Comparison of ENCODE assay signal across 1 cellular context in the genomic region with DNA sequence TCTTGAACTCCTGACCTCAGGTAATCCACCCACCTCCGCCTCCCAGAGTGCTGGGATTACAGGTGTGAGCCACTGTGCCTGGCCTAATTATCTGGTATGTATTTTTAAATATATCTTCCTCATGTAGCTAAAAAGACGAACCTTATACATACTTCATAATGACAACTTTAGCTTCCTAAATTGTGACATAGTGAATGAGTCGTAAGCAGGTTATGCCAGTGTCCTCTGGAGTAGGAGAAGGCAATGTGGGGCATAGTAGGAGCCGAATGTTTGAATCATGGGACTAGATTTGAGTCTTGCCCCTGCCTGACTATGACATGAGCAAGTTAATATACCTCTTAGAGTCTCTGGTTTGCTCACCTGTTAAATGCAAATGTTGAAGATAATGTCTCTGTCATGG.
A peak's percentile ranks its signal among the peaks of the same experiment; 100 is the strongest.
TF ChIP-seq lines count a peak whose summit lies in the region.

No MANE protein-coding gene starts in this region.

TF ChIP-seq in SK-N-SH, 30 proteins besides CTCF, POLR2A, EP300 and RAD21:
- TF ChIP-seq NFIC (IDR thresholded peaks at IDR 0.05; ENCODE audit: borderline replicate concordance) (no peak), FOXM1 (IDR thresholded peaks at IDR 0.05; ENCODE audit: low read depth) (no peak), MEF2A (IDR thresholded peaks at IDR 0.05; ENCODE audit: borderline replicate concordance, low read depth) (no peak), CHD2 (IDR thresholded peaks at IDR 0.05; ENCODE audit: low read length, partially characterized antibody) (no peak), GATA2 (CRISPR knock-in tag; IDR thresholded peaks at IDR 0.05) (no peak), REST (IDR thresholded peaks at IDR 0.05; ENCODE audit: low read depth, low read length) (no peak), TCF12 (IDR thresholded peaks at IDR 0.05) (peak; percentile 58), FOXJ3 (CRISPR knock-in tag; IDR thresholded peaks at IDR 0.05) (no peak), ELF1 (IDR thresholded peaks at IDR 0.05) (no peak), GABPA (IDR thresholded peaks at IDR 0.05; ENCODE audit: low read depth) (no peak), SMC3 (IDR thresholded peaks at IDR 0.05; ENCODE audit: low read depth, low read length) (no peak), FOSL2 (IDR thresholded peaks at IDR 0.05; ENCODE audit: borderline replicate concordance, low read depth) (peak; percentile 69; the same call in 1 of the 2 replicates), JUND (IDR thresholded peaks at IDR 0.05) (peak; percentile 69), YY1 (IDR thresholded peaks at IDR 0.05; ENCODE audit: low read depth) (no peak)
- TF ChIP-seq, protein P1, sequence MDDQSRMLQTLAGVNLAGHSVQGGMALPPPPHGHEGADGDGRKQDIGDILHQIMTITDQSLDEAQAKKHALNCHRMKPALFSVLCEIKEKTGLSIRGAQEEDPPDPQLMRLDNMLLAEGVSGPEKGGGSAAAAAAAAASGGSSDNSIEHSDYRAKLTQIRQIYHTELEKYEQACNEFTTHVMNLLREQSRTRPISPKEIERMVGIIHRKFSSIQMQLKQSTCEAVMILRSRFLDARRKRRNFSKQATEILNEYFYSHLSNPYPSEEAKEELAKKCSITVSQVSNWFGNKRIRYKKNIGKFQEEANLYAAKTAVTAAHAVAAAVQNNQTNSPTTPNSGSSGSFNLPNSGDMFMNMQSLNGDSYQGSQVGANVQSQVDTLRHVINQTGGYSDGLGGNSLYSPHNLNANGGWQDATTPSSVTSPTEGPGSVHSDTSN (IDR thresholded peaks at IDR 0.05): peak; percentile 80
- TF ChIP-seq, protein P2, sequence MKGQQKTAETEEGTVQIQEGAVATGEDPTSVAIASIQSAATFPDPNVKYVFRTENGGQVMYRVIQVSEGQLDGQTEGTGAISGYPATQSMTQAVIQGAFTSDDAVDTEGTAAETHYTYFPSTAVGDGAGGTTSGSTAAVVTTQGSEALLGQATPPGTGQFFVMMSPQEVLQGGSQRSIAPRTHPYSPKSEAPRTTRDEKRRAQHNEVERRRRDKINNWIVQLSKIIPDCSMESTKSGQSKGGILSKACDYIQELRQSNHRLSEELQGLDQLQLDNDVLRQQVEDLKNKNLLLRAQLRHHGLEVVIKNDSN (IDR thresholded peaks at IDR 0.05; ENCODE audit: borderline replicate concordance, low read depth): no peak
- TF ChIP-seq, protein P3, sequence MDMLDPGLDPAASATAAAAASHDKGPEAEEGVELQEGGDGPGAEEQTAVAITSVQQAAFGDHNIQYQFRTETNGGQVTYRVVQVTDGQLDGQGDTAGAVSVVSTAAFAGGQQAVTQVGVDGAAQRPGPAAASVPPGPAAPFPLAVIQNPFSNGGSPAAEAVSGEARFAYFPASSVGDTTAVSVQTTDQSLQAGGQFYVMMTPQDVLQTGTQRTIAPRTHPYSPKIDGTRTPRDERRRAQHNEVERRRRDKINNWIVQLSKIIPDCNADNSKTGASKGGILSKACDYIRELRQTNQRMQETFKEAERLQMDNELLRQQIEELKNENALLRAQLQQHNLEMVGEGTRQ (IDR thresholded peaks at IDR 0.05; ENCODE audit: borderline replicate concordance, low read depth, low read length): no peak
- TF ChIP-seq, protein P4, sequence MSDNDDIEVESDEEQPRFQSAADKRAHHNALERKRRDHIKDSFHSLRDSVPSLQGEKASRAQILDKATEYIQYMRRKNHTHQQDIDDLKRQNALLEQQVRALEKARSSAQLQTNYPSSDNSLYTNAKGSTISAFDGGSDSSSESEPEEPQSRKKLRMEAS (IDR thresholded peaks at IDR 0.05; ENCODE audit: low read depth): no peak
- TF ChIP-seq, protein P5, sequence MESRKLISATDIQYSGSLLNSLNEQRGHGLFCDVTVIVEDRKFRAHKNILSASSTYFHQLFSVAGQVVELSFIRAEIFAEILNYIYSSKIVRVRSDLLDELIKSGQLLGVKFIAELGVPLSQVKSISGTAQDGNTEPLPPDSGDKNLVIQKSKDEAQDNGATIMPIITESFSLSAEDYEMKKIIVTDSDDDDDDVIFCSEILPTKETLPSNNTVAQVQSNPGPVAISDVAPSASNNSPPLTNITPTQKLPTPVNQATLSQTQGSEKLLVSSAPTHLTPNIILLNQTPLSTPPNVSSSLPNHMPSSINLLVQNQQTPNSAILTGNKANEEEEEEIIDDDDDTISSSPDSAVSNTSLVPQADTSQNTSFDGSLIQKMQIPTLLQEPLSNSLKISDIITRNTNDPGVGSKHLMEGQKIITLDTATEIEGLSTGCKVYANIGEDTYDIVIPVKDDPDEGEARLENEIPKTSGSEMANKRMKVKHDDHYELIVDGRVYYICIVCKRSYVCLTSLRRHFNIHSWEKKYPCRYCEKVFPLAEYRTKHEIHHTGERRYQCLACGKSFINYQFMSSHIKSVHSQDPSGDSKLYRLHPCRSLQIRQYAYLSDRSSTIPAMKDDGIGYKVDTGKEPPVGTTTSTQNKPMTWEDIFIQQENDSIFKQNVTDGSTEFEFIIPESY (IDR thresholded peaks at IDR 0.05; ENCODE audit: borderline replicate concordance, low read depth): no peak
- TF ChIP-seq, protein P6, sequence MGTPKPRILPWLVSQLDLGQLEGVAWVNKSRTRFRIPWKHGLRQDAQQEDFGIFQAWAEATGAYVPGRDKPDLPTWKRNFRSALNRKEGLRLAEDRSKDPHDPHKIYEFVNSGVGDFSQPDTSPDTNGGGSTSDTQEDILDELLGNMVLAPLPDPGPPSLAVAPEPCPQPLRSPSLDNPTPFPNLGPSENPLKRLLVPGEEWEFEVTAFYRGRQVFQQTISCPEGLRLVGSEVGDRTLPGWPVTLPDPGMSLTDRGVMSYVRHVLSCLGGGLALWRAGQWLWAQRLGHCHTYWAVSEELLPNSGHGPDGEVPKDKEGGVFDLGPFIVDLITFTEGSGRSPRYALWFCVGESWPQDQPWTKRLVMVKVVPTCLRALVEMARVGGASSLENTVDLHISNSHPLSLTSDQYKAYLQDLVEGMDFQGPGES (IDR thresholded peaks at IDR 0.05; ENCODE audit: low read depth, low read length): no peak
